In the genomic region with DNA sequence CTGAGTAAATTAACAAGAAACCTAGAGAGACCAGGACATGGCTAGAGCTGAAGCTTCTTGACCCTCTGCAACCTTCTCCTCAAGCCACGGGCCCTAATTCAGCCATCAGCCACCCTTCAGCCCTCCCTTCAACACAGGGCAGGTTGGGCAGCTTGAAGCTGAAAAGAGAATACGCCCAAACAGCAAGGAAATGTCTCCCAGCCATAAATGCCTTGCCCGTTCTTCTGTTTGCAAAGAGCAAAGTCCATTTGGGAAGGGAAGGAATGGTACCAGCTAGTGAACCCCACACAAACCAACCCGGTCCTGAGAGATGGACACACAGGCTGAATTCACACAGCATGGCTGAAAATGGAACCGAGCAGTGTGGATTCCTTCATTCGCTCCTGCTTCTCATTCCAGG, we compare ENCODE assay signal across 17 cellular contexts. TPM values are rescaled to one million over a fixed set of nuclear protein-coding genes. Genes with fewer than 3 reads are reported as not detected.
DNase-seq lines count a peak whose midpoint lies in the region; FAIRE-seq and TF ChIP-seq lines count a peak whose summit lies in the region.
"Had no signal": no experiment of that assay in that cellular context is flagged by ENCODE, and none has a peak within 500 bp of the region (broad histone marks: within the 10 kb centered on the region; RNA-seq: fewer than 3 reads in every experiment).

No MANE protein-coding gene starts in this region.

- intact Hi-C loops in kidney (cut with DNase I) (no loop called here), transverse colon (cut with DNase I; ENCODE audit: low total_unique reads) (loop anchor here (2.0 kb wide), 1 partner anchor 63 kb away; no protein-coding TSS in a partner anchor)
- intact Hi-C loops in activated CD4-positive, alpha-beta T cell treated with anti-CD3 and anti-CD28 coated beads, Interleukin-2, amount 10 ng/mL, durations not matched to agents 24 days and 14 days (cut with micrococcal nuclease) = no loop called here

- H2AFZ ChIP-seq in neural progenitor cell (replicated peaks) = no peak overlapping the region
- H2AFZ ChIP-seq: GM23338 had no signal

- no peaks in the 10 kb centered on the region for H3K9me3 ChIP-seq in Peyer's patch
- H3K9me3 ChIP-seq in kidney (ENCODE audit: control insufficient read depth in 1 of 2, low read length in 2 of 2) = no peaks in the 10 kb centered on the region
- H3K9me3 ChIP-seq in neural progenitor cell (ENCODE audit: low read depth) = no peaks in the 10 kb centered on the region
- H3K9me3 ChIP-seq in transverse colon = no peaks in the 10 kb centered on the region
- H3K9me3 ChIP-seq: body of pancreas had no signal

- H3K9me3 Mint-ChIP-seq in neural progenitor cell = no peaks in the 10 kb centered on the region
- H3K9me3 Mint-ChIP-seq in activated CD4-positive, alpha-beta T cell treated with anti-CD3 and anti-CD28 coated beads, Interleukin-2, amount 10 ng/mL, durations not matched to agents 24 days and 14 days = no peaks in the 10 kb centered on the region
- H3K9me3 Mint-ChIP-seq: activated naive CD4-positive, alpha-beta T cell treated with anti-CD3 and anti-CD28 coated beads, Interleukin-2, amount 50 U/mL, for 24 hours; GM23338; memory B cell; stimulated activated naive CD8-positive, alpha-beta T cell treated with anti-CD3 and anti-CD28 coated beads, Interleukin-15, Interleukin-2, amounts not matched to agents 100 ng/mL and 50 ng/mL, for 24 hours had no signal

- TF ChIP-seq POLR2A in Peyer's patch (IDR thresholded peaks at IDR 0.05) = no peak
- no peak for TF ChIP-seq POLR2A in transverse colon (IDR thresholded peaks at IDR 0.05)

- peaks cover 0 to 52% (median 0%) of the 10 kb centered on the region in 4 donors for H3K4me1 ChIP-seq in Peyer's patch
- H3K4me1 ChIP-seq in kidney (ENCODE audit: control insufficient read depth in 1 of 2, insufficient read depth in 1 of 2, low read depth in 1 of 2, low read length in 2 of 2) = peaks cover 38 to 39% of the 10 kb centered on the region in 2 donors
- peaks cover 23% of the 10 kb centered on the region for H3K4me1 ChIP-seq in neural progenitor cell
- H3K4me1 ChIP-seq in transverse colon = peaks cover 35 to 72% (median 49%) of the 10 kb centered on the region in 4 donors

- peaks cover 5% of the 10 kb centered on the region for H3K27me3 Mint-ChIP-seq in neural progenitor cell (ENCODE audit: insufficient read depth, low read depth)
- peaks cover 4% of the 10 kb centered on the region for H3K27me3 Mint-ChIP-seq in activated CD4-positive, alpha-beta T cell treated with anti-CD3 and anti-CD28 coated beads, Interleukin-2, amount 10 ng/mL, durations not matched to agents 24 days and 14 days
- H3K27me3 Mint-ChIP-seq: activated naive CD4-positive, alpha-beta T cell treated with anti-CD3 and anti-CD28 coated beads, Interleukin-2, amount 50 U/mL, for 24 hours had no signal

- peaks cover 17% of the 10 kb centered on the region for H3F3A ChIP-seq in neural progenitor cell (ENCODE audit: low read depth)

- H3K4me1 Mint-ChIP-seq in neural progenitor cell = peaks cover 94% of the 10 kb centered on the region
- peaks cover 3% of the 10 kb centered on the region for H3K4me1 Mint-ChIP-seq in activated CD4-positive, alpha-beta T cell treated with anti-CD3 and anti-CD28 coated beads, Interleukin-2, amount 10 ng/mL, durations not matched to agents 24 days and 14 days
- H3K4me1 Mint-ChIP-seq: memory B cell had no signal

- peak; percentile 40 for TF ChIP-seq EP300 in transverse colon (IDR thresholded peaks at IDR 0.05; ENCODE audit: low read depth)

- H3K4me3 Mint-ChIP-seq in neural progenitor cell = peak overlapping the region; percentile 88
- no peak overlapping the region for H3K4me3 Mint-ChIP-seq in activated CD4-positive, alpha-beta T cell treated with anti-CD3 and anti-CD28 coated beads, Interleukin-2, amount 10 ng/mL, durations not matched to agents 24 days and 14 days
- H3K4me3 Mint-ChIP-seq: activated naive CD4-positive, alpha-beta T cell treated with anti-CD3 and anti-CD28 coated beads, Interleukin-2, amount 50 U/mL, for 24 hours; GM23338; memory B cell; stimulated activated naive CD8-positive, alpha-beta T cell treated with anti-CD3 and anti-CD28 coated beads, Interleukin-15, Interleukin-2, amounts not matched to agents 100 ng/mL and 50 ng/mL, for 24 hours had no signal

- no peak for FAIRE-seq in kidney (lab: Jason Lieb, UNC)

- H3K27ac ChIP-seq in Peyer's patch = peak overlapping the region in 3 of 4 donors; percentile 63 to 84 (median 76)
- peak overlapping the region; percentile 51 to 66 for H3K27ac ChIP-seq in kidney (ENCODE audit: low read depth in 2 of 2, low read length in 2 of 2)
- no peak overlapping the region for H3K27ac ChIP-seq in neural progenitor cell
- peak overlapping the region; percentile 81 to 86 (median 84) for H3K27ac ChIP-seq in transverse colon
- H3K27ac ChIP-seq: C4-2B had no signal

- DNase-seq in Peyer's patch = peak in 2 of 3 donors; percentile 58 to 72
- DNase-seq in kidney = no peak
- no peak for DNase-seq in neural progenitor cell (ENCODE audit: low spot score)
- peak; percentile 63 for DNase-seq in transverse colon
- DNase-seq in NCI-H748 treated with DMSO at 0.1 percent for 48 hours (lab: John Stamatoyannopoulos, UW) = no peak
- DNase-seq in activated CD4-positive, alpha-beta T cell treated with anti-CD3 and anti-CD28 coated beads, Interleukin-2, amount 10 ng/mL, durations not matched to agents 24 days and 14 days = no peak
- DNase-seq in glomerular visceral epithelial cell (ENCODE audit: extremely low spot score) = no peak
- DNase-seq: activated CD4-positive, alpha-beta T cell treated with anti-CD3 and anti-CD28 coated beads for 4 hours; NCI-H1694; stimulated activated CD4-positive, alpha-beta T cell treated with anti-CD3 and anti-CD28 coated beads, Interleukin-15, amount 100 ng/mL, for 24 hours had no signal

- WGBS in transverse colon (ENCODE audit: low coverage in 1 of 2), 2 donors = 34 to 53% methylated on average over 4 to 6 of the region's 6 CpGs

- TF ChIP-seq CTCF in Peyer's patch (IDR thresholded peaks at IDR 0.05) (no peak), kidney (IDR thresholded peaks at IDR 0.05; ENCODE audit: borderline replicate concordance, extremely low read depth, insufficient read depth) (no peak), neural progenitor cell (IDR thresholded peaks at IDR 0.05) (no peak), transverse colon (IDR thresholded peaks at IDR 0.05) (no peak)

- peaks cover 2% of the 10 kb centered on the region for H3K36me3 Mint-ChIP-seq in neural progenitor cell
- no peaks in the 10 kb centered on the region for H3K36me3 Mint-ChIP-seq in activated CD4-positive, alpha-beta T cell treated with anti-CD3 and anti-CD28 coated beads, Interleukin-2, amount 10 ng/mL, durations not matched to agents 24 days and 14 days (ENCODE audit: low read depth)
- H3K36me3 Mint-ChIP-seq: activated naive CD4-positive, alpha-beta T cell treated with anti-CD3 and anti-CD28 coated beads, Interleukin-2, amount 50 U/mL, for 24 hours; memory B cell had no signal

- H3K79me2 ChIP-seq in neural progenitor cell (ENCODE audit: low read depth) = no peaks in the 10 kb centered on the region

- no peak overlapping the region for H3K4me2 ChIP-seq in neural progenitor cell
- H3K4me2 ChIP-seq: GM23338 had no signal

- peak overlapping the region; percentile 61 for H3K27ac Mint-ChIP-seq in neural progenitor cell
- H3K27ac Mint-ChIP-seq in activated CD4-positive, alpha-beta T cell treated with anti-CD3 and anti-CD28 coated beads, Interleukin-2, amount 10 ng/mL, durations not matched to agents 24 days and 14 days = no peak overlapping the region
- H3K27ac Mint-ChIP-seq: activated naive CD4-positive, alpha-beta T cell treated with anti-CD3 and anti-CD28 coated beads, Interleukin-2, amount 50 U/mL, for 24 hours; GM23338; memory B cell; stimulated activated naive CD8-positive, alpha-beta T cell treated with anti-CD3 and anti-CD28 coated beads, Interleukin-15, Interleukin-2, amounts not matched to agents 100 ng/mL and 50 ng/mL, for 24 hours had no signal

- H3K4me3 ChIP-seq in Peyer's patch (no peak overlapping the region), kidney (ENCODE audit: low read length in 2 of 2) (peak overlapping the region in 1 of 2 donors; percentile 10), neural progenitor cell (no peak overlapping the region), transverse colon (peak overlapping the region in 1 of 4 donors; percentile 3)
- H3K4me3 ChIP-seq: body of pancreas, GM23338 had no signal

- in situ Hi-C loops in transverse colon (cut with MboI; ENCODE audit: low pct_ligation_motif_present in 1 of 4, low pct_unique_long_range_greater_than_20kb in 1 of 4, low sequenced_read_pairs in 3 of 4) = no loop called here

- H3K36me3 ChIP-seq in Peyer's patch = no peaks in the 10 kb centered on the region
- no peaks in the 10 kb centered on the region for H3K36me3 ChIP-seq in kidney (ENCODE audit: control insufficient read depth in 1 of 2, insufficient read depth in 2 of 2, low read length in 2 of 2)
- H3K36me3 ChIP-seq in neural progenitor cell = no peaks in the 10 kb centered on the region
- H3K36me3 ChIP-seq in transverse colon = no peaks in the 10 kb centered on the region

- peak overlapping the region in 1 of 2 donors; percentile 47 for H3K9ac ChIP-seq in kidney (ENCODE audit: low read length in 2 of 2)
- H3K9ac ChIP-seq in neural progenitor cell = no peak overlapping the region

- H4K20me1 ChIP-seq in neural progenitor cell (ENCODE audit: low read depth) = no peaks in the 10 kb centered on the region

- H3K27me3 ChIP-seq in Peyer's patch (no peaks in the 10 kb centered on the region), neural progenitor cell (no peaks in the 10 kb centered on the region), transverse colon (no peaks in the 10 kb centered on the region)
- H3K27me3 ChIP-seq: body of pancreas had no signal

RNA-seq across cellular contexts. Expression of gene PLEKHA6, which starts 11.5 kb away (rescaled TPM):
- total RNA-seq in Peyer's patch (10 to 100 TPM; 57.3 to 91.6 (median 70.2) TPM), kidney (65.1 TPM), neural progenitor cell (ENCODE audit: low replicate concordance) (0.58 and 1.5 TPM in 2 replicates), transverse colon (100 to 1,000 TPM in 1 of 4 donors, 10 to 100 TPM in 3; 58.7 to 209 (median 97.9) TPM)
- 17.5 TPM for polyA plus RNA-seq in kidney (ENCODE audit: insufficient read depth, low read depth, low replicate concordance)
- 0.07 and 0.47 TPM in 2 replicates for total RNA-seq in activated CD4-positive, alpha-beta T cell treated with anti-CD3 and anti-CD28 coated beads, Interleukin-2, amount 10 ng/mL, durations not matched to agents 24 days and 14 days
- total RNA-seq: SK-MEL-5 had no signal

Comparison
In these comparisons a context has a peak if more than half of its experiments do, and no peak if none do; other contexts are left out.
1. DNase-seq: peak in Peyer's patch (2 of 3) and transverse colon (single experiment); none in kidney (single experiment), neural progenitor cell (single experiment), NCI-H748 treated with DMSO at 0.1 percent for 48 hours (single experiment), activated CD4-positive, alpha-beta T cell treated with anti-CD3 and anti-CD28 coated beads, Interleukin-2, amount 10 ng/mL, durations not matched to agents 24 days and 14 days (single experiment) and glomerular visceral epithelial cell (single experiment).
2. RNA of gene PLEKHA6, which starts 11.5 kb away (total RNA-seq): 58.7 to 209 TPM in transverse colon, 57.3 to 91.6 TPM in Peyer's patch and 65.1 TPM in kidney (single experiment); 0.58 to 1.5 TPM in neural progenitor cell and 0.07 to 0.47 TPM in activated CD4-positive, alpha-beta T cell treated with anti-CD3 and anti-CD28 coated beads, Interleukin-2, amount 10 ng/mL, durations not matched to agents 24 days and 14 days; every median in the first group is over 10 times any median in the second.